Comparison of ENCODE assay signal across 20 cellular contexts in genomic region chr5:3004361-3005080, GRCh38.
A peak's percentile ranks its signal among the peaks of the same experiment; 100 is the strongest.
DNase-seq lines count a peak whose midpoint lies in the region; ATAC-seq, FAIRE-seq and TF ChIP-seq lines count a peak whose summit lies in the region.
"Had no signal": no experiment of that assay in that cellular context is flagged by ENCODE, and none has a peak within 500 bp of the region (broad histone marks: within the 10 kb centered on the region; RNA-seq: fewer than 3 reads in every experiment).

No MANE protein-coding gene starts in this region.

- no peak for TF ChIP-seq EP300 in H1 (IDR thresholded peaks at IDR 0.05; ENCODE audit: borderline replicate concordance in 1 of 2, low read depth in 2 of 2, low read length in 2 of 2)

- CTCF ChIA-PET in H1 (lab: Charles Lee; ENCODE audit: partially characterized antibody): interaction anchor here (1.5 kb wide), 1 partner anchor 18 kb away, joined by 4 read pairs; no protein-coding TSS in a partner anchor

- POLR2A ChIA-PET in H1 (lab: Charles Lee; ENCODE audit: partially characterized antibody): no interaction called here

- H3K4me1 Mint-ChIP-seq in chondrocyte (ENCODE audit: low read depth): no peaks in the 10 kb centered on the region
- H3K4me1 Mint-ChIP-seq in natural killer cell: no peaks in the 10 kb centered on the region

- H3K79me2 ChIP-seq in H1 (ENCODE audit: control insufficient read depth in 1 of 2, insufficient read depth in 2 of 2, low read length in 2 of 2): no peaks in the 10 kb centered on the region

- H3K4me3 ChIP-seq in H1 (ENCODE audit: extremely low read depth in 1 of 4, insufficient read depth in 2 of 4, low read depth in 3 of 4, low read length in 4 of 4) (no peak overlapping the region), aorta (ENCODE audit: low read length in 2 of 2) (no peak overlapping the region)
- H3K4me3 ChIP-seq: GM23248 had no signal

- TF ChIP-seq CTCF in chondrocyte (IDR thresholded peaks at IDR 0.05) (no peak), H1 (IDR thresholded peaks at IDR 0.05; ENCODE audit: control extremely low read depth in 1 of 3, insufficient read depth in 1 of 3, low read depth in 1 of 3, low read length in 3 of 3) (no peak), natural killer cell (IDR thresholded peaks at IDR 0.05) (no peak)

- H3K36me3 Mint-ChIP-seq in chondrocyte (ENCODE audit: low read depth): no peaks in the 10 kb centered on the region
- no peaks in the 10 kb centered on the region for H3K36me3 Mint-ChIP-seq in natural killer cell
- H3K36me3 Mint-ChIP-seq: CD8-positive, alpha-beta T cell had no signal

- no peak overlapping the region for H2BK12ac ChIP-seq in H1 (ENCODE audit: low read depth, low read length)

- no peaks in the 10 kb centered on the region for H3K79me1 ChIP-seq in H1 (ENCODE audit: low read depth, low read length)

- H3K4me3 Mint-ChIP-seq in chondrocyte (ENCODE audit: unreplicated experiment) (no peak overlapping the region), natural killer cell (no peak overlapping the region)
- H3K4me3 Mint-ChIP-seq: CD8-positive, alpha-beta T cell had no signal

- H3K23ac ChIP-seq in H1 (ENCODE audit: insufficient read length): no peak overlapping the region

- H4K20me1 ChIP-seq in H1 (replicated peaks in 1 of 2; ENCODE audit: control insufficient read depth in 1 of 2, insufficient read depth in 2 of 2, low read length in 2 of 2): no peaks in the 10 kb centered on the region

- peak; percentile 28 for ATAC-seq in aorta (ENCODE audit: low FRiP score)
- no peak for ATAC-seq in natural killer cell
- ATAC-seq: CD8-positive, alpha-beta T cell had no signal

- no peak overlapping the region for H4K5ac ChIP-seq in H1 (ENCODE audit: insufficient read length, low read depth, low read length)

- no peak overlapping the region for H4K91ac ChIP-seq in H1 (replicated peaks; ENCODE audit: insufficient read length, low read length)

- peak; percentile 55 for DNase-seq in chondrocyte (ENCODE audit: low spot score)
- peak in 1 of 2 experiments; percentile 17 for DNase-seq in H1 (ENCODE audit: low read depth in 1 of 2, low spot score in 2 of 2)
- peak; percentile 67 for DNase-seq in mesenteric fat pad (ENCODE audit: low spot score)
- no peak for DNase-seq in aorta
- no peak for DNase-seq in natural killer cell
- no peak for DNase-seq in iPS-NIHi11 (ENCODE audit: low spot score)
- DNase-seq in Ammon's horn (ENCODE audit: low spot score): no peak
- DNase-seq: BE2C, COR-L47, DMS153, DMS79 treated with DMSO at 0.1 percent for 48 hours, EL, GM23248, H7 had no signal

- intact Hi-C loops in aorta (cut with DNase I) (no loop called here), natural killer cell (cut with micrococcal nuclease) (no loop called here)

- H2AK5ac ChIP-seq in H1 (ENCODE audit: low read depth, low read length): no peak overlapping the region

- TF ChIP-seq RAD21 in H1 (IDR thresholded peaks at IDR 0.05 in 1 of 2, conservative IDR thresholded peaks at IDR 0.05 in 1 of 2; ENCODE audit: low read depth in 2 of 2, low read length in 2 of 2): no peak

- H3K9me3 ChIP-seq in H1 (ENCODE audit: insufficient read depth in 2 of 2, low read depth in 1 of 2, low read length in 1 of 2) (no peaks in the 10 kb centered on the region; a peak in 1 of 4 replicates), aorta (ENCODE audit: control insufficient read depth, low read length) (no peaks in the 10 kb centered on the region)

- H3K27ac ChIP-seq in H1 (ENCODE audit: low read depth, low read length) (no peak overlapping the region), aorta (ENCODE audit: low read depth in 1 of 2, low read length in 2 of 2) (no peak overlapping the region)
- H3K27ac ChIP-seq: C4-2B, GM23248 had no signal

- H4K8ac ChIP-seq in H1 (ENCODE audit: extremely low read depth, insufficient read depth, low read length): peak overlapping the region; percentile 29; the same call in 1 of the 2 replicates

- 86% methylated on average over 9 of the region's 9 CpGs; no CpG with 5 or more reads in 1 of the 2 experiments for WGBS in H1 (ENCODE audit: extremely low coverage in 1 of 2, insufficient coverage in 1 of 2, insufficient read length in 1 of 2, insufficient replicate concordance in 2 of 2, low coverage in 1 of 2, low lambda C conversion rate in 2 of 2, missing lambda C conversion rate in 1 of 2), 2 experiments
- WGBS in aorta, 2 donors: 90 to 94% methylated on average over 9 of the region's 9 CpGs

- H3K4me2 ChIP-seq in H1 (ENCODE audit: insufficient read depth in 1 of 2, low read depth in 2 of 2, low read length in 2 of 2): no peak overlapping the region

- H3K36me3 ChIP-seq in H1 (ENCODE audit: control insufficient read depth in 2 of 4, insufficient read depth in 4 of 4, low read length in 3 of 4) (no peaks in the 10 kb centered on the region), aorta (ENCODE audit: control insufficient read depth in 1 of 2, insufficient read depth in 2 of 2, low read length in 1 of 2) (no peaks in the 10 kb centered on the region)
- H3K36me3 ChIP-seq: BE2C had no signal

- no peaks in the 10 kb centered on the region for H3K23me2 ChIP-seq in H1 (ENCODE audit: low read depth, low read length)

- peaks cover 24% of the 10 kb centered on the region for H3K9me3 Mint-ChIP-seq in chondrocyte (ENCODE audit: low read depth)
- peaks cover 3 to 12% of the 10 kb centered on the region in 2 donors for H3K9me3 Mint-ChIP-seq in natural killer cell

- H3K56ac ChIP-seq in H1 (replicated peaks; ENCODE audit: insufficient read length, low read depth, low read length): no peak overlapping the region

- H2BK15ac ChIP-seq in H1 (ENCODE audit: low read length): no peak overlapping the region

- H2BK5ac ChIP-seq in H1 (ENCODE audit: low read depth, low read length): no peak overlapping the region

- H3K27me3 Mint-ChIP-seq in chondrocyte (ENCODE audit: low read depth) (no peaks in the 10 kb centered on the region), natural killer cell (ENCODE audit: low read depth in 2 of 2) (no peaks in the 10 kb centered on the region)

- no peaks in the 10 kb centered on the region for H3K4me1 ChIP-seq in H1 (replicated peaks in 1 of 4; ENCODE audit: control insufficient read depth in 3 of 4, insufficient read depth in 4 of 4, low read length in 3 of 4)
- no peaks in the 10 kb centered on the region for H3K4me1 ChIP-seq in aorta (ENCODE audit: control insufficient read depth in 1 of 2, insufficient read depth in 2 of 2, low read length in 2 of 2)
- H3K4me1 ChIP-seq: BE2C had no signal

- no peak overlapping the region for H3K18ac ChIP-seq in H1 (ENCODE audit: extremely low read depth, low read length)

- no peak overlapping the region for H2AFZ ChIP-seq in H1 (ENCODE audit: low read length)
- H2AFZ ChIP-seq: GM23248 had no signal

- H3K27me3 ChIP-seq in H1 (replicated peaks in 1 of 4; ENCODE audit: control insufficient read depth in 3 of 4, extremely low read depth in 1 of 4, insufficient read depth in 3 of 4, low read length in 3 of 4) (no peaks in the 10 kb centered on the region), aorta (ENCODE audit: control insufficient read depth in 1 of 2, insufficient read depth in 2 of 2, low read length in 1 of 2) (no peaks in the 10 kb centered on the region)
- H3K27me3 ChIP-seq: BE2C had no signal

- H3K14ac ChIP-seq in H1 (ENCODE audit: insufficient read length): no peak overlapping the region

- H2BK20ac ChIP-seq in H1 (ENCODE audit: low read length): no peak overlapping the region

- H3K4ac ChIP-seq in H1 (replicated peaks; ENCODE audit: insufficient read length, low read depth, low read length): no peak overlapping the region

- no peak overlapping the region for H2BK120ac ChIP-seq in H1 (replicated peaks; ENCODE audit: low read depth, low read length)

- no peak overlapping the region for H3K9ac ChIP-seq in H1 (replicated peaks in 1 of 4; ENCODE audit: extremely low read depth in 1 of 4, low read depth in 3 of 4, low read length in 3 of 4)
- H3K9ac ChIP-seq: GM23248 had no signal

- no peak for TF ChIP-seq POLR2A in H1 (IDR thresholded peaks at IDR 0.05; ENCODE audit: control extremely low read depth in 1 of 2, low read depth in 2 of 2, low read length in 2 of 2)

- FAIRE-seq in H1 (lab: Jason Lieb, UNC): no peak
- FAIRE-seq: A204.1, D721Med, G401.6, GM12891 had no signal

- H3K27ac Mint-ChIP-seq in chondrocyte (ENCODE audit: unreplicated experiment) (no peak overlapping the region), natural killer cell (no peak overlapping the region)
- H3K27ac Mint-ChIP-seq: CD8-positive, alpha-beta T cell had no signal

TF ChIP-seq in H1, 55 proteins besides CTCF, POLR2A, EP300 and RAD21 (continues in another document):
- TF ChIP-seq SIN3A (conservative IDR thresholded peaks at IDR 0.05 in 1 of 2, IDR thresholded peaks at IDR 0.05 in 1 of 2; ENCODE audit: low read depth in 1 of 2, low read length in 2 of 2) (no peak), PHF8 (conservative IDR thresholded peaks at IDR 0.05; ENCODE audit: low read depth, low read length) (no peak), POU5F1 (IDR thresholded peaks at IDR 0.05; ENCODE audit: low read depth, low read length) (no peak), CBX8 (IDR thresholded peaks at IDR 0.05; ENCODE audit: borderline replicate concordance, low read depth, low read length) (no peak), HDAC6 (IDR thresholded peaks at IDR 0.05; ENCODE audit: low read depth, low read length) (no peak), NANOG (IDR thresholded peaks at IDR 0.05; ENCODE audit: insufficient read depth, low read depth, low read length, poor library complexity, severe bottlenecking) (no peak), ZNF274 (IDR thresholded peaks at IDR 0.05; ENCODE audit: borderline replicate concordance, extremely low read depth, low read length) (no peak), USF2 (IDR thresholded peaks at IDR 0.05; ENCODE audit: low read length) (no peak), E2F6 (IDR thresholded peaks at IDR 0.05) (no peak), SUZ12 (IDR thresholded peaks at IDR 0.05; ENCODE audit: low read length) (no peak), MAFK (IDR thresholded peaks at IDR 0.05; ENCODE audit: low read depth, low read length) (no peak), TEAD4 (IDR thresholded peaks at IDR 0.05; ENCODE audit: low read depth, low read length) (no peak), RBBP5 (IDR thresholded peaks at IDR 0.05; ENCODE audit: borderline replicate concordance, low read depth, low read length) (no peak)

Comparison
In these comparisons a context has a peak if more than half of its experiments do, and no peak if none do; other contexts are left out.
1. DNase-seq: peak in chondrocyte (single experiment) and mesenteric fat pad (single experiment); none in aorta (0 of 2), natural killer cell (single experiment), iPS-NIHi11 (single experiment) and Ammon's horn (single experiment).